In the genomic region with DNA sequence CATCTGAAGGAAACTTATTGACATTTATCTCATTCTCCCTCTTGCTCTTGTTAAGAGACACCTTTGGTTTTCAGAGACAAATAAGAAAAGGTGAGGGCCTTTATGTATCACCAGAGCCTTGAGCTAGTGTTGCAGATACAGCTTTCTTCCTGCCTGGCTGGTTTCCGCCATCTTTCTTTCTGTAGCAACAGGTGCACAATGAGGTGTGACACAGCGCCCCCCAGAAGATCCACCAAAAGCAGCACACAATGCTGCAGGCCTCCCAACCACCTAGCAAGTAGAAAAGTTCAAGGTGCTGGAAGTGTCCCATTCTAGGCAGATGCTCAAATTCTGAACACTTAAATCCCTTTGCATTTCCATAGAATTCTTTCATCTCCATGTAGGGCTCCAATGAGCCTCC, we compare ENCODE assay signal across 1 cellular context.
TF ChIP-seq lines count a peak whose summit lies in the region.

No MANE protein-coding gene starts in this region.

TF ChIP-seq in WTC11, 78 proteins besides CTCF, POLR2A, EP300 and RAD21:
- TF ChIP-seq, protein P1, sequence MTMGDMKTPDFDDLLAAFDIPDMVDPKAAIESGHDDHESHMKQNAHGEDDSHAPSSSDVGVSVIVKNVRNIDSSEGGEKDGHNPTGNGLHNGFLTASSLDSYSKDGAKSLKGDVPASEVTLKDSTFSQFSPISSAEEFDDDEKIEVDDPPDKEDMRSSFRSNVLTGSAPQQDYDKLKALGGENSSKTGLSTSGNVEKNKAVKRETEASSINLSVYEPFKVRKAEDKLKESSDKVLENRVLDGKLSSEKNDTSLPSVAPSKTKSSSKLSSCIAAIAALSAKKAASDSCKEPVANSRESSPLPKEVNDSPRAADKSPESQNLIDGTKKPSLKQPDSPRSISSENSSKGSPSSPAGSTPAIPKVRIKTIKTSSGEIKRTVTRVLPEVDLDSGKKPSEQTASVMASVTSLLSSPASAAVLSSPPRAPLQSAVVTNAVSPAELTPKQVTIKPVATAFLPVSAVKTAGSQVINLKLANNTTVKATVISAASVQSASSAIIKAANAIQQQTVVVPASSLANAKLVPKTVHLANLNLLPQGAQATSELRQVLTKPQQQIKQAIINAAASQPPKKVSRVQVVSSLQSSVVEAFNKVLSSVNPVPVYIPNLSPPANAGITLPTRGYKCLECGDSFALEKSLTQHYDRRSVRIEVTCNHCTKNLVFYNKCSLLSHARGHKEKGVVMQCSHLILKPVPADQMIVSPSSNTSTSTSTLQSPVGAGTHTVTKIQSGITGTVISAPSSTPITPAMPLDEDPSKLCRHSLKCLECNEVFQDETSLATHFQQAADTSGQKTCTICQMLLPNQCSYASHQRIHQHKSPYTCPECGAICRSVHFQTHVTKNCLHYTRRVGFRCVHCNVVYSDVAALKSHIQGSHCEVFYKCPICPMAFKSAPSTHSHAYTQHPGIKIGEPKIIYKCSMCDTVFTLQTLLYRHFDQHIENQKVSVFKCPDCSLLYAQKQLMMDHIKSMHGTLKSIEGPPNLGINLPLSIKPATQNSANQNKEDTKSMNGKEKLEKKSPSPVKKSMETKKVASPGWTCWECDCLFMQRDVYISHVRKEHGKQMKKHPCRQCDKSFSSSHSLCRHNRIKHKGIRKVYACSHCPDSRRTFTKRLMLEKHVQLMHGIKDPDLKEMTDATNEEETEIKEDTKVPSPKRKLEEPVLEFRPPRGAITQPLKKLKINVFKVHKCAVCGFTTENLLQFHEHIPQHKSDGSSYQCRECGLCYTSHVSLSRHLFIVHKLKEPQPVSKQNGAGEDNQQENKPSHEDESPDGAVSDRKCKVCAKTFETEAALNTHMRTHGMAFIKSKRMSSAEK (CRISPR knock-in tag; IDR thresholded peaks at IDR 0.05; ENCODE audit: borderline replicate concordance), result no peak
- no peak for TF ChIP-seq NFATC4 (CRISPR knock-in tag; IDR thresholded peaks at IDR 0.05)
